In genomic region chr15:52668133-52668532, GRCh38 we compare ENCODE assay signal across 19 cellular contexts.
"Had no signal": no experiment of that assay in that cellular context is flagged by ENCODE, and none has a peak within 500 bp of the region (broad histone marks: within the 10 kb centered on the region; RNA-seq: fewer than 3 reads in every experiment).

No MANE protein-coding gene starts in this region.

- DNase-seq: activated CD4-positive, alpha-beta memory T cell treated with anti-CD3 and anti-CD28 coated beads, Interleukin-2, amount 10 ng/mL, durations not matched to agents 7 days and 5 days; activated CD4-positive, alpha-beta T cell treated with anti-CD3 and anti-CD28 coated beads for 36 hours; activated CD8-positive, alpha-beta memory T cell treated with anti-CD3 and anti-CD28 coated beads, Interleukin-2, amount 50 U/mL, for 4 hours; activated T-cell treated with anti-CD3 and anti-CD28 coated beads, Interleukin-2, amount 50 U/mL, for 72 hours; cerebellar nuclear complex; endodermal cell; immature natural killer cell; mesenchymal stem cell; occipital lobe; sigmoid colon; stimulated activated CD4-positive, alpha-beta T cell treated with anti-CD3 and anti-CD28 coated beads, Interleukin-4, amount 100 ng/mL, for 1 hour; stimulated activated CD8-positive, alpha-beta memory T cell treated with anti-CD3 and anti-CD28 coated beads, Interleukin-4, amount 100 ng/mL, for 48 hours; stimulated activated naive CD8-positive, alpha-beta T cell treated with anti-CD3 and anti-CD28 coated beads, Interleukin-15, Interleukin-2, amounts not matched to agents 100 U/mL and 50 U/mL, for 24 hours; upper lobe of left lung had no signal

- ATAC-seq: activated CD4-positive, alpha-beta T cell treated with anti-CD3 and anti-CD28 coated beads for 36 hours; stimulated activated naive CD8-positive, alpha-beta T cell treated with anti-CD3 and anti-CD28 coated beads, Interleukin-15, Interleukin-2, amounts not matched to agents 100 U/mL and 50 U/mL, for 24 hours had no signal

- H3K9me3 ChIP-seq: prostate gland, sigmoid colon, suprapubic skin, upper lobe of left lung had no signal

- H3K36me3 ChIP-seq: prostate gland had no signal

- H3K4me1 Mint-ChIP-seq: nephron had no signal

- H3K9me3 Mint-ChIP-seq: activated CD4-positive, alpha-beta memory T cell treated with anti-CD3 and anti-CD28 coated beads, Interleukin-2, amount 10 ng/mL, durations not matched to agents 7 days and 5 days; activated T-cell treated with anti-CD3 and anti-CD28 coated beads, Interleukin-2, amount 50 U/mL, for 72 hours; endodermal cell; immature natural killer cell; nephron; T-helper 2 cell treated with Interferon-gamma antibody and Interleukin-4, amounts not matched to agents 5 μg/mL and 100 μg/mL, for 36 hours had no signal

- H3K27me3 ChIP-seq: sigmoid colon, suprapubic skin, upper lobe of left lung had no signal

- H3K27ac ChIP-seq: prostate gland, suprapubic skin, upper lobe of left lung, VCaP had no signal

- H3K27ac Mint-ChIP-seq: activated CD4-positive, alpha-beta memory T cell treated with anti-CD3 and anti-CD28 coated beads, Interleukin-2, amount 10 ng/mL, durations not matched to agents 7 days and 5 days; activated CD4-positive, alpha-beta T cell treated with anti-CD3 and anti-CD28 coated beads for 36 hours; activated T-cell treated with anti-CD3 and anti-CD28 coated beads, Interleukin-2, amount 50 U/mL, for 72 hours; endodermal cell; nephron; T-helper 2 cell treated with Interferon-gamma antibody and Interleukin-4, amounts not matched to agents 5 μg/mL and 100 μg/mL, for 36 hours had no signal

- H3K4me1 ChIP-seq: prostate gland, suprapubic skin had no signal

- H3K27me3 Mint-ChIP-seq: activated CD4-positive, alpha-beta memory T cell treated with anti-CD3 and anti-CD28 coated beads, Interleukin-2, amount 10 ng/mL, durations not matched to agents 7 days and 5 days; activated CD4-positive, alpha-beta T cell treated with anti-CD3 and anti-CD28 coated beads for 36 hours had no signal

- H3K4me3 Mint-ChIP-seq: activated CD4-positive, alpha-beta memory T cell treated with anti-CD3 and anti-CD28 coated beads, Interleukin-2, amount 10 ng/mL, durations not matched to agents 7 days and 5 days; activated CD4-positive, alpha-beta T cell treated with anti-CD3 and anti-CD28 coated beads for 36 hours; activated T-cell treated with anti-CD3 and anti-CD28 coated beads, Interleukin-2, amount 50 U/mL, for 72 hours; endodermal cell; immature natural killer cell; nephron; T-helper 2 cell treated with Interferon-gamma antibody and Interleukin-4, amounts not matched to agents 5 μg/mL and 100 μg/mL, for 36 hours had no signal

- H3K4me3 ChIP-seq: prostate gland, sigmoid colon, suprapubic skin, upper lobe of left lung had no signal
